1 cellular context compared by ENCODE assay signal in genomic region chr19:50949792-50950320, GRCh38.
TF ChIP-seq lines count a peak whose summit lies in the region.

No MANE protein-coding gene starts in this region.

TF ChIP-seq in GM23338, 12 proteins besides CTCF, POLR2A, EP300 and RAD21 (continued from another document):
- TF ChIP-seq REST (IDR thresholded peaks at IDR 0.05; ENCODE audit: unreplicated experiment) (no peak), POLR2AphosphoS5 (IDR thresholded peaks at IDR 0.05; ENCODE audit: low read depth) (no peak), ZNF462 (CRISPR knock-in tag; IDR thresholded peaks at IDR 0.05) (no peak), STAT1 (IDR thresholded peaks at IDR 0.05; ENCODE audit: unreplicated experiment) (no peak)
